10 cellular contexts compared by ENCODE assay signal in the genomic region with DNA sequence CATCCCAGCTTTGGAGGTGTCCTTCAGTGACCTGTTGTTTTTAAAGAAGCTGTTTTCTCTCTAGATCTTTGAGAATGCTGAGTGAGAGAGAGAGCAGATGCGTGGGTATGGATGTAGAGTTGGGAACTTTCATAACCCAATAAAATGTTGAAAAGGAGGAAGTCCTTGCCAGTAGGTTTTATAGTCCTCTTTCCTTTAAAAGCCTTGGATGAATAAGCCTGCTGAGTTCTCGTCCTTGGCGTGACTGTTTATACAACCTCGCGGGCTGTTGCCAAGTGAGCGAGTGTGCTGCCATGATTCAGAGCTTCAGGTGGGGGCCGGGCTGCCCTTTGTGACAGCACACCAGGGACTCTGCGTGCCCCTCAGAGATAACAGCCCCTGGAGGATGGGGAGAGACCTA. TPM values are rescaled to one million over a fixed set of nuclear protein-coding genes. Genes with fewer than 3 reads are reported as not detected.
A peak's percentile ranks its signal among the peaks of the same experiment; 100 is the strongest.
DNase-seq lines count a peak whose midpoint lies in the region; ATAC-seq, FAIRE-seq and TF ChIP-seq lines count a peak whose summit lies in the region.
"Had no signal": no experiment of that assay in that cellular context is flagged by ENCODE, and none has a peak within 500 bp of the region (broad histone marks: within the 10 kb centered on the region; RNA-seq: fewer than 3 reads in every experiment).

No MANE protein-coding gene starts in this region.

- no peak overlapping the region for H3K4me3 ChIP-seq in bronchial epithelial cell (ENCODE audit: low read depth, low read length)

- no peak overlapping the region for H3K4me3 Mint-ChIP-seq in stimulated activated naive B cell treated with anti-CD40 and anti-IgM and Interleukin-4, amounts not matched to agents 10 μg/mL and 1 μg/mL and 100 μg/mL, for 72 hours
- H3K4me3 Mint-ChIP-seq: T-helper 17 cell had no signal

- ATAC-seq in stimulated activated naive B cell treated with anti-CD40 and anti-IgM and Interleukin-4, amounts not matched to agents 10 μg/mL and 1 μg/mL and 100 μg/mL, for 72 hours (replicated peaks) = no peak
- ATAC-seq: T-helper 17 cell had no signal

- H3K36me3 ChIP-seq in bronchial epithelial cell (ENCODE audit: control insufficient read depth, insufficient read depth, low read length) = no peaks in the 10 kb centered on the region

- H3K27me3 ChIP-seq in bronchial epithelial cell (ENCODE audit: control insufficient read depth, insufficient read depth, low read length) = no peaks in the 10 kb centered on the region

- H3K27me3 Mint-ChIP-seq in stimulated activated naive B cell treated with anti-CD40 and anti-IgM and Interleukin-4, amounts not matched to agents 10 μg/mL and 1 μg/mL and 100 μg/mL, for 72 hours = peaks cover 0 to 4% of the 10 kb centered on the region in 2 donors

- FAIRE-seq in bronchial epithelial cell (lab: Jason Lieb, UNC) = peak; percentile 83
- FAIRE-seq: colon had no signal

- DNase-seq in DMS53 (lab: John Stamatoyannopoulos, UW) (peak; percentile 23), DMS53 treated with DMSO at 0.1 percent for 48 hours (lab: John Stamatoyannopoulos, UW; ENCODE audit: unreplicated experiment) (no peak), bronchial epithelial cell (ENCODE audit: low read depth) (peak; percentile 82), kidney tubule cell (ENCODE audit: low spot score) (peak; percentile 84), ureter (ENCODE audit: low spot score) (peak; percentile 86), activated gamma-delta T cell treated with Interleukin-2 at 50 U/mL for 16 hours (no peak), NCI-H1694 treated with DMSO at 0.1 percent for 48 hours (lab: John Stamatoyannopoulos, UW) (no peak)
- no peak for DNase-seq in stimulated activated naive B cell treated with anti-CD40 and anti-IgM and Interleukin-4, amounts not matched to agents 10 μg/mL and 1 μg/mL and 100 μg/mL, for 72 hours
- DNase-seq: T-helper 17 cell had no signal

- no peak overlapping the region for H3K27ac Mint-ChIP-seq in stimulated activated naive B cell treated with anti-CD40 and anti-IgM and Interleukin-4, amounts not matched to agents 10 μg/mL and 1 μg/mL and 100 μg/mL, for 72 hours
- H3K27ac Mint-ChIP-seq: T-helper 17 cell had no signal

- H3K4me1 Mint-ChIP-seq in stimulated activated naive B cell treated with anti-CD40 and anti-IgM and Interleukin-4, amounts not matched to agents 10 μg/mL and 1 μg/mL and 100 μg/mL, for 72 hours = peaks cover 0 to 21% of the 10 kb centered on the region in 2 donors
- H3K4me1 Mint-ChIP-seq: T-helper 17 cell had no signal

- no peaks in the 10 kb centered on the region for H3K9me3 Mint-ChIP-seq in stimulated activated naive B cell treated with anti-CD40 and anti-IgM and Interleukin-4, amounts not matched to agents 10 μg/mL and 1 μg/mL and 100 μg/mL, for 72 hours

- peaks cover 5 to 9% of the 10 kb centered on the region in 2 donors for H3K36me3 Mint-ChIP-seq in stimulated activated naive B cell treated with anti-CD40 and anti-IgM and Interleukin-4, amounts not matched to agents 10 μg/mL and 1 μg/mL and 100 μg/mL, for 72 hours

- no peak for TF ChIP-seq CTCF in bronchial epithelial cell (IDR thresholded peaks at IDR 0.05; ENCODE audit: insufficient read depth, low read length, severe bottlenecking)

RNA-seq across cellular contexts. Expression of a gene that starts 18.4 kb away (rescaled TPM):
- 2.4 and 4.2 TPM in 2 replicates for total RNA-seq in bronchial epithelial cell
- 29.3 TPM for total RNA-seq in ureter

Comparison
In these comparisons a context has a peak if more than half of its experiments do, and no peak if none do; other contexts are left out.
1. DNase-seq: peak in DMS53 (single experiment), bronchial epithelial cell (single experiment), kidney tubule cell (single experiment) and ureter (single experiment); none in DMS53 treated with DMSO at 0.1 percent for 48 hours (single experiment), activated gamma-delta T cell treated with Interleukin-2 at 50 U/mL for 16 hours (single experiment), NCI-H1694 treated with DMSO at 0.1 percent for 48 hours (single experiment) and stimulated activated naive B cell treated with anti-CD40 and anti-IgM and Interleukin-4, amounts not matched to agents 10 μg/mL and 1 μg/mL and 100 μg/mL, for 72 hours (single experiment).